ENCODE assay signal across 8 cellular contexts in the genomic region with DNA sequence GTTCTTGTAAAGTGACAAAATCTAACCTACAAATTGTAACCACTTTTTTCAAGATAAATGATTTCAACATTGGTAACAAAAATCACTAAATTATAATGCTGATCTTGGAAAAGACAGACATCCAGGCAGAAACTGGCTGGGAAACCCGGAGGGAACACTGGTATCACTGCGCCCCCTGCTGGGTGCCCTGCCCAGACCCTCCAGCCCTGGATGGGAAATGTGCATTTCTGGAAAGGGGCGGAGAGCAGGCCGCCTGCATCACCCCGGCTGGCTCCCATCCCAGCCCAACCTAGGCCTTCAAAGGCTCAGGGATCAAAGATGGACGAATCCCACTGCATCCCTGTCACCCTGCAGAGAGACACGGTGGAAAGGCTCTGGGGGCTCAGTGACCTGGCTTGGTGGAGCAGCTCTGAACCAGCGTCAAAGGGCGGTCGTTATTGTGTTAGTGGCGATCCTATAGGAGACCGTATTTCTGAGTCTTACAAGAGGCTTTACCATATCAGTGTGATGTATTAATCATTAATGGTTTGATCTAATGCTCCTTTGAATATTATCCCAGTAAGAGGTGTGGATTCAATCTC. TPM values are rescaled to one million over a fixed set of nuclear protein-coding genes. Genes with fewer than 3 reads are reported as not detected.
A peak's percentile ranks its signal among the peaks of the same experiment; 100 is the strongest.
DNase-seq lines count a peak whose midpoint lies in the region; ATAC-seq and TF ChIP-seq lines count a peak whose summit lies in the region.

No MANE protein-coding gene starts in this region.

- WGBS in testis, 2 donors = 56 to 67% methylated on average over 12 of the region's 12 CpGs

- no peak overlapping the region for H3K4me3 Mint-ChIP-seq in natural killer cell treated with Interleukin-12 subunit alpha and Interleukin-12 subunit beta and Interleukin-15 and Interleukin-18, amount 100 ng/mL, for 72 hours

- peak in 1 of 2 donors; percentile 66 for ATAC-seq in natural killer cell treated with Interleukin-12 subunit alpha and Interleukin-12 subunit beta and Interleukin-15 and Interleukin-18, amount 100 ng/mL, for 72 hours
- ATAC-seq in GM21528 (IDR thresholded peaks at IDR 0.05; ENCODE audit: low FRiP score, unreplicated experiment) = no peak

- H2AFZ ChIP-seq in fibroblast of lung (ENCODE audit: low read length) = no peak overlapping the region

- H4K20me1 ChIP-seq in fibroblast of lung (ENCODE audit: control insufficient read depth, extremely low read depth, insufficient read depth, low read length) = no peaks in the 10 kb centered on the region

- no peak overlapping the region for H3K9ac ChIP-seq in NT2/D1 (ENCODE audit: insufficient read length, low read depth)
- H3K9ac ChIP-seq in fibroblast of lung (ENCODE audit: insufficient read depth, low read length) = no peak overlapping the region

- no peaks in the 10 kb centered on the region for H3K79me2 ChIP-seq in fibroblast of lung (ENCODE audit: control insufficient read depth, insufficient read depth, low read length)

- H3K4me3 ChIP-seq in NT2/D1 (ENCODE audit: insufficient read length, low read depth) (no peak overlapping the region), fibroblast of lung (replicated peaks in 1 of 4; ENCODE audit: control extremely low read depth in 1 of 4, insufficient read depth in 1 of 4, low read depth in 3 of 4, low read length in 4 of 4) (no peak overlapping the region), testis (no peak overlapping the region)

- H3K27me3 Mint-ChIP-seq in natural killer cell treated with Interleukin-12 subunit alpha and Interleukin-12 subunit beta and Interleukin-15 and Interleukin-18, amount 100 ng/mL, for 72 hours = no peaks in the 10 kb centered on the region

- no peak overlapping the region for H3K27ac Mint-ChIP-seq in natural killer cell treated with Interleukin-12 subunit alpha and Interleukin-12 subunit beta and Interleukin-15 and Interleukin-18, amount 100 ng/mL, for 72 hours

- H3K27me3 ChIP-seq in NT2/D1 (ENCODE audit: insufficient read depth, insufficient read length) (no peaks in the 10 kb centered on the region), fibroblast of lung (ENCODE audit: control insufficient read depth, insufficient read depth, low read length) (no peaks in the 10 kb centered on the region), testis (no peaks in the 10 kb centered on the region)

- H3K4me1 ChIP-seq in NT2/D1 (ENCODE audit: insufficient read depth, insufficient read length) (peaks cover 3% of the 10 kb centered on the region), fibroblast of lung (ENCODE audit: control insufficient read depth, extremely low read depth, insufficient read depth, low read length) (no peaks in the 10 kb centered on the region), testis (no peaks in the 10 kb centered on the region)

- intact Hi-C loops in testis (cut with DNase I; ENCODE audit: low total_unique reads) = no loop called here

- H3K4me2 ChIP-seq in fibroblast of lung (ENCODE audit: extremely low read depth, insufficient read depth, low read length) = no peak overlapping the region

- peaks cover 12% of the 10 kb centered on the region; the same call in 1 of the 2 replicates for H3K9me3 ChIP-seq in NT2/D1 (ENCODE audit: insufficient read depth, low read length)
- H3K9me3 ChIP-seq in fibroblast of lung (ENCODE audit: control insufficient read depth, insufficient read depth, low read depth, low read length) = no peaks in the 10 kb centered on the region
- H3K9me3 ChIP-seq in testis = no peaks in the 10 kb centered on the region

- peak; percentile 90 for TF ChIP-seq CTCF in C4-2B (conservative IDR thresholded peaks at IDR 0.05)
- TF ChIP-seq CTCF in fibroblast of lung (conservative IDR thresholded peaks at IDR 0.05 in 1 of 2, IDR thresholded peaks at IDR 0.05 in 1 of 2; ENCODE audit: low read depth in 1 of 2, low read length in 2 of 2) = peak; percentile 91 to 97
- TF ChIP-seq CTCF in testis (IDR thresholded peaks at IDR 0.05) = peak; percentile 85 to 93 (median 91)

- no peak for TF ChIP-seq POLR2A in testis (IDR thresholded peaks at IDR 0.05)

- DNase-seq in HCEC 1CT (peak; percentile 48), NT2/D1 (ENCODE audit: low read depth, low spot score) (peak; percentile 61), fibroblast of lung (ENCODE audit: low read depth in 2 of 2) (peak; percentile 61 to 83), testis (peak; percentile 81)
- DNase-seq in activated T-cell treated with anti-CD3 and anti-CD28 coated beads, Interleukin-2, amount 50 U/mL, for 1 hour = peak; percentile 58
- peak; percentile 63 for DNase-seq in natural killer cell treated with Interleukin-12 subunit alpha and Interleukin-12 subunit beta and Interleukin-15 and Interleukin-18, amount 100 ng/mL, for 72 hours (ENCODE audit: low spot score)

- no peaks in the 10 kb centered on the region for H3K9me3 Mint-ChIP-seq in natural killer cell treated with Interleukin-12 subunit alpha and Interleukin-12 subunit beta and Interleukin-15 and Interleukin-18, amount 100 ng/mL, for 72 hours

- H3K36me3 Mint-ChIP-seq in natural killer cell treated with Interleukin-12 subunit alpha and Interleukin-12 subunit beta and Interleukin-15 and Interleukin-18, amount 100 ng/mL, for 72 hours = peaks cover 6% of the 10 kb centered on the region

- H3K4me1 Mint-ChIP-seq in natural killer cell treated with Interleukin-12 subunit alpha and Interleukin-12 subunit beta and Interleukin-15 and Interleukin-18, amount 100 ng/mL, for 72 hours (ENCODE audit: low read depth in 2 of 2) = no peaks in the 10 kb centered on the region

- H3K27ac ChIP-seq in C4-2B = no peak overlapping the region
- H3K27ac ChIP-seq in fibroblast of lung (ENCODE audit: insufficient read depth, low read length) = no peak overlapping the region
- H3K27ac ChIP-seq in testis = no peak overlapping the region

- H3K36me3 ChIP-seq in NT2/D1 (ENCODE audit: insufficient read depth, insufficient read length, low read length) = peaks cover 37% of the 10 kb centered on the region
- no peaks in the 10 kb centered on the region for H3K36me3 ChIP-seq in fibroblast of lung (ENCODE audit: control insufficient read depth, insufficient read depth, low read length)
- no peaks in the 10 kb centered on the region for H3K36me3 ChIP-seq in testis (ENCODE audit: low read depth, missing control alignments)

RNA-seq across cellular contexts. Expression of gene ACOX3, which starts 37.3 kb away (rescaled TPM):
- total RNA-seq in fibroblast of lung (21.6 and 23.8 TPM in 2 replicates), testis (10 to 100 TPM; 29.8 to 35.9 TPM)
- polyA plus RNA-seq in fibroblast of lung (6.8 and 8.3 TPM in 2 replicates), testis (ENCODE audit: insufficient read depth, low read depth, low replicate concordance) (8.6 TPM)
- polyA plus RNA-seq in fibroblast of lung (2012) = 15.0 and 20.3 TPM in 2 replicates
- polyA minus RNA-seq in fibroblast of lung (ENCODE audit: low replicate concordance) = 25.6 and 27.4 TPM in 2 replicates
- 10 to 100 TPM; 19.9 to 22.2 TPM for total RNA-seq in natural killer cell treated with Interleukin-12 subunit alpha and Interleukin-12 subunit beta and Interleukin-15 and Interleukin-18, amount 100 ng/mL, for 72 hours

RNA-seq across cellular contexts. Expression of gene TRMT44, which starts 37.3 kb away (rescaled TPM):
- total RNA-seq in fibroblast of lung = 12.8 and 14.0 TPM in 2 replicates
- 5.5 and 6.5 TPM in 2 replicates for polyA plus RNA-seq in fibroblast of lung
- 5.9 and 6.2 TPM in 2 replicates for polyA plus RNA-seq in fibroblast of lung (2012)
- polyA minus RNA-seq in fibroblast of lung (ENCODE audit: low replicate concordance) = 4.6 and 5.2 TPM in 2 replicates
- total RNA-seq in natural killer cell treated with Interleukin-12 subunit alpha and Interleukin-12 subunit beta and Interleukin-15 and Interleukin-18, amount 100 ng/mL, for 72 hours = 10 to 100 TPM; 23.8 to 57.1 TPM
- total RNA-seq in testis = 10 to 100 TPM; 41.3 to 52.7 TPM
- 20.9 TPM for polyA plus RNA-seq in testis (ENCODE audit: insufficient read depth, low read depth, low replicate concordance)
